8 cellular contexts compared by ENCODE assay signal in genomic region chr14:73740921-73741326, GRCh38.
DNase-seq lines count a peak whose midpoint lies in the region; TF ChIP-seq lines count a peak whose summit lies in the region.

No MANE protein-coding gene starts in this region.

- peak overlapping the region; percentile 10 to 64 (median 52); a peak in 14 of 20 replicates for H3K4me3 ChIP-seq in BLaER1 treated with 17β-estradiol and CSF1 and Interleukin-3, amounts not matched to agents 10 nM and 100 nM
- H3K4me3 ChIP-seq in MM.1S (ENCODE audit: low read length) (no peak overlapping the region), mucosa of rectum (ENCODE audit: low read length in 2 of 2) (peak overlapping the region; percentile 41 to 66)

- peaks cover 66 to 82% (median 70%) of the 10 kb centered on the region in 10 experiments for H3K4me1 ChIP-seq in BLaER1 treated with 17β-estradiol and CSF1 and Interleukin-3, amounts not matched to agents 10 nM and 100 nM
- H3K4me1 ChIP-seq in MM.1S (ENCODE audit: low read length): peaks cover 40% of the 10 kb centered on the region
- peaks cover 67% of the 10 kb centered on the region in 2 donors for H3K4me1 ChIP-seq in mucosa of rectum (ENCODE audit: control insufficient read depth in 2 of 2, insufficient read depth in 2 of 2, low read length in 2 of 2)

- DNase-seq in MM.1S (no peak), ecto neural progenitor cell (ENCODE audit: low spot score) (peak; percentile 74), NCI-H82 (lab: John Stamatoyannopoulos, UW) (no peak), NCI-H446 (lab: John Stamatoyannopoulos, UW) (no peak), retina (no peak), GM19238 (ENCODE audit: insufficient read length, low spot score) (no peak)

- no peak overlapping the region for H2AFZ ChIP-seq in MM.1S (ENCODE audit: low read length)

- H4K20me1 ChIP-seq in BLaER1 treated with 17β-estradiol and CSF1 and Interleukin-3, amounts not matched to agents 10 nM and 100 nM: peaks cover 71 to 100% (median 94%) of the 10 kb centered on the region in 11 experiments
- peaks cover 13% of the 10 kb centered on the region for H4K20me1 ChIP-seq in MM.1S (ENCODE audit: insufficient read depth, low read length)

- H3K79me2 ChIP-seq in MM.1S (ENCODE audit: low read length): peaks cover 72% of the 10 kb centered on the region

- H3K9me3 ChIP-seq in BLaER1 treated with 17β-estradiol and CSF1 and Interleukin-3, amounts not matched to agents 10 nM and 100 nM (replicated peaks in 1 of 11): no peaks in the 10 kb centered on the region
- H3K9me3 ChIP-seq in MM.1S (replicated peaks; ENCODE audit: insufficient read depth, low read length): no peaks in the 10 kb centered on the region
- no peaks in the 10 kb centered on the region for H3K9me3 ChIP-seq in mucosa of rectum (ENCODE audit: control insufficient read depth in 2 of 2, low read length in 2 of 2)

- H3K9me2 ChIP-seq in MM.1S (replicated peaks; ENCODE audit: insufficient read depth, low read length): no peaks in the 10 kb centered on the region

- H3K27me3 ChIP-seq in BLaER1 treated with 17β-estradiol and CSF1 and Interleukin-3, amounts not matched to agents 10 nM and 100 nM: no peaks in the 10 kb centered on the region
- no peaks in the 10 kb centered on the region for H3K27me3 ChIP-seq in MM.1S (replicated peaks; ENCODE audit: insufficient read depth, low read length)
- no peaks in the 10 kb centered on the region for H3K27me3 ChIP-seq in mucosa of rectum (ENCODE audit: control insufficient read depth in 2 of 2, insufficient read depth in 2 of 2, low read length in 2 of 2)

- H3F3A ChIP-seq in MM.1S (ENCODE audit: insufficient read depth, low read length): no peaks in the 10 kb centered on the region; the same call in 1 of the 2 replicates

- H3K36me3 ChIP-seq in BLaER1 treated with 17β-estradiol and CSF1 and Interleukin-3, amounts not matched to agents 10 nM and 100 nM: peaks cover 41 to 50% (median 44%) of the 10 kb centered on the region in 11 experiments
- H3K36me3 ChIP-seq in MM.1S (replicated peaks; ENCODE audit: insufficient read depth, low read length): no peaks in the 10 kb centered on the region
- peaks cover 24 to 29% of the 10 kb centered on the region in 2 donors for H3K36me3 ChIP-seq in mucosa of rectum (ENCODE audit: control insufficient read depth in 2 of 2, insufficient read depth in 2 of 2, low read length in 2 of 2)

- peak overlapping the region; percentile 94 to 100 (median 99) for H3K4me2 ChIP-seq in BLaER1 treated with 17β-estradiol and CSF1 and Interleukin-3, amounts not matched to agents 10 nM and 100 nM
- peak overlapping the region; percentile 66; the same call in 1 of the 2 replicates for H3K4me2 ChIP-seq in MM.1S (ENCODE audit: low read depth, low read length)

- H3K9ac ChIP-seq in BLaER1 treated with 17β-estradiol and CSF1 and Interleukin-3, amounts not matched to agents 10 nM and 100 nM: peak overlapping the region; percentile 62 to 90 (median 77); a peak in 21 of 22 replicates
- H3K9ac ChIP-seq in MM.1S (ENCODE audit: low read length) (no peak overlapping the region), mucosa of rectum (ENCODE audit: low read depth in 1 of 2, low read length in 2 of 2) (peak overlapping the region; percentile 71 to 74)

- peak overlapping the region in 10 of 11 experiments; percentile 31 to 99 (median 92); a peak in 19 of 22 replicates for H3K27ac ChIP-seq in BLaER1 treated with 17β-estradiol and CSF1 and Interleukin-3, amounts not matched to agents 10 nM and 100 nM
- no peak overlapping the region for H3K27ac ChIP-seq in MM.1S (ENCODE audit: low read length)
- peak overlapping the region; percentile 95 to 98 for H3K27ac ChIP-seq in mucosa of rectum (ENCODE audit: low read depth in 2 of 2, low read length in 2 of 2)

- no peak for TF ChIP-seq CTCF in MM.1S (IDR thresholded peaks at IDR 0.05; ENCODE audit: low read length)
